In genomic region chr1:165696625-165697100, GRCh38 we compare ENCODE assay signal across 8 cellular contexts. TPM values are rescaled to one million over a fixed set of nuclear protein-coding genes. Genes with fewer than 3 reads are reported as not detected.
DNase-seq lines count a peak whose midpoint lies in the region; ATAC-seq, FAIRE-seq and TF ChIP-seq lines count a peak whose summit lies in the region.

No MANE protein-coding gene starts in this region.

- ATAC-seq in HG03520 (IDR thresholded peaks at IDR 0.05; ENCODE audit: unreplicated experiment) = no peak

- peaks cover 17% of the 10 kb centered on the region for H3K36me3 ChIP-seq in BLaER1
- H3K36me3 ChIP-seq in Karpas-422 (ENCODE audit: insufficient read depth, low read length) = peaks cover 10% of the 10 kb centered on the region
- no peaks in the 10 kb centered on the region for H3K36me3 ChIP-seq in keratinocyte (ENCODE audit: control insufficient read depth in 2 of 2, extremely low read depth in 1 of 2, insufficient read depth in 2 of 2, low read length in 2 of 2)
- H3K36me3 ChIP-seq in subcutaneous abdominal adipose tissue (ENCODE audit: control insufficient read depth in 5 of 5, insufficient read depth in 5 of 5, low read length in 5 of 5) = peaks cover 0 to 2% (median 0%) of the 10 kb centered on the region in 5 donors

- peaks cover 9% of the 10 kb centered on the region; the same call in 1 of the 2 replicates for H4K20me1 ChIP-seq in BLaER1
- H4K20me1 ChIP-seq in Karpas-422 (ENCODE audit: insufficient read depth, low read depth, low read length) = no peaks in the 10 kb centered on the region
- no peaks in the 10 kb centered on the region for H4K20me1 ChIP-seq in keratinocyte (ENCODE audit: control insufficient read depth, extremely low read depth, insufficient read depth, low read length)

- peaks cover 9% of the 10 kb centered on the region for H3K9me3 ChIP-seq in BLaER1
- H3K9me3 ChIP-seq in Karpas-422 (ENCODE audit: low read length) = no peaks in the 10 kb centered on the region
- H3K9me3 ChIP-seq in keratinocyte (ENCODE audit: control insufficient read depth, low read depth, low read length) = no peaks in the 10 kb centered on the region
- H3K9me3 ChIP-seq in subcutaneous abdominal adipose tissue (ENCODE audit: control insufficient read depth in 5 of 5, low read length in 5 of 5) = no peaks in the 10 kb centered on the region

- dilution Hi-C loops in keratinocyte (cut with MboI; ENCODE audit: extremely low pct_ligation_motif_present, low sequenced_read_pairs) = no loop called here

- DNase-seq in Karpas-422 (no peak), astrocyte of the cerebellum (ENCODE audit: low read depth) (peak; percentile 94), keratinocyte (ENCODE audit: low read depth, low spot score) (no peak), NCI-H1417 (lab: John Stamatoyannopoulos, UW) (no peak), GM19239 (ENCODE audit: insufficient read length, low spot score) (no peak)

- in situ Hi-C loops in astrocyte of the cerebellum (cut with HindIII; ENCODE audit: low sequenced_read_pairs) = no loop called here

- peak overlapping the region; percentile 74; the same call in 1 of the 2 replicates for H3K4me3 ChIP-seq in BLaER1
- H3K4me3 ChIP-seq in Karpas-422 (ENCODE audit: low read length) = peak overlapping the region; percentile 92
- H3K4me3 ChIP-seq in astrocyte of the cerebellum (ENCODE audit: low read depth, low read length) = peak overlapping the region; percentile 62
- peak overlapping the region; percentile 81 to 87 (median 85) for H3K4me3 ChIP-seq in keratinocyte (ENCODE audit: control insufficient read depth in 2 of 3, extremely low read depth in 1 of 3, insufficient read depth in 2 of 3, low read depth in 1 of 3, low read length in 3 of 3)
- peak overlapping the region; percentile 72 to 98 (median 87) for H3K4me3 ChIP-seq in subcutaneous abdominal adipose tissue (ENCODE audit: low read depth in 1 of 5, low read length in 5 of 5)

- no peak overlapping the region for H2AFZ ChIP-seq in Karpas-422 (ENCODE audit: low read length)
- H2AFZ ChIP-seq in keratinocyte (ENCODE audit: control insufficient read depth, low read length) = no peak overlapping the region

- H3K27me3 ChIP-seq in BLaER1 (no peaks in the 10 kb centered on the region), Karpas-422 (ENCODE audit: low read length) (no peaks in the 10 kb centered on the region), keratinocyte (ENCODE audit: control insufficient read depth, extremely low read depth, insufficient read depth, low read length) (no peaks in the 10 kb centered on the region), subcutaneous abdominal adipose tissue (ENCODE audit: control insufficient read depth in 5 of 5, insufficient read depth in 4 of 5, low read length in 5 of 5) (no peaks in the 10 kb centered on the region)

- peak overlapping the region; percentile 42 for H3K9ac ChIP-seq in BLaER1
- peak overlapping the region; percentile 89 for H3K9ac ChIP-seq in Karpas-422 (ENCODE audit: low read length)
- peak overlapping the region; percentile 13 for H3K9ac ChIP-seq in keratinocyte (ENCODE audit: control insufficient read depth, extremely low read depth, insufficient read depth, low read length)
- peak overlapping the region in 2 of 5 donors; percentile 80 to 88 for H3K9ac ChIP-seq in subcutaneous abdominal adipose tissue (ENCODE audit: low read length in 5 of 5)

- peaks cover 30% of the 10 kb centered on the region for H3K4me1 ChIP-seq in BLaER1
- peaks cover 16% of the 10 kb centered on the region for H3K4me1 ChIP-seq in Karpas-422 (ENCODE audit: low read length)
- peaks cover 16% of the 10 kb centered on the region for H3K4me1 ChIP-seq in keratinocyte (ENCODE audit: control insufficient read depth, extremely low read depth, insufficient read depth, low read length)
- peaks cover 0 to 29% (median 23%) of the 10 kb centered on the region in 5 donors for H3K4me1 ChIP-seq in subcutaneous abdominal adipose tissue (ENCODE audit: control insufficient read depth in 5 of 5, insufficient read depth in 5 of 5, low read length in 5 of 5)

- FAIRE-seq in keratinocyte (lab: Jason Lieb, UNC) = peak; percentile 23
- FAIRE-seq in GM19239 (lab: Jason Lieb, UNC) = no peak

- H3K27ac ChIP-seq in BLaER1 (no peak overlapping the region), Karpas-422 (ENCODE audit: low read length) (no peak overlapping the region), keratinocyte (ENCODE audit: control insufficient read depth, insufficient read depth, low read length) (peak overlapping the region; percentile 22), subcutaneous abdominal adipose tissue (ENCODE audit: low read depth, low read length) (peak overlapping the region; percentile 94)

- TF ChIP-seq CTCF in astrocyte of the cerebellum (IDR thresholded peaks at IDR 0.05; ENCODE audit: low read depth, low read length, missing control alignments) (no peak), keratinocyte (optimal IDR thresholded peaks at IDR 0.05 in 1 of 3, IDR thresholded peaks at IDR 0.05 in 1 of 3, conservative IDR thresholded peaks at IDR 0.05 in 1 of 3; ENCODE audit: extremely low read depth in 1 of 3, insufficient read depth in 2 of 3, low read length in 3 of 3) (no peak)

- H3K9me2 ChIP-seq in Karpas-422 (replicated peaks; ENCODE audit: insufficient read depth, low read length) = no peaks in the 10 kb centered on the region

- no peaks in the 10 kb centered on the region for H3K9me1 ChIP-seq in keratinocyte (ENCODE audit: control insufficient read depth, extremely low read depth, insufficient read depth, low read length)

- H3K79me2 ChIP-seq in Karpas-422 (ENCODE audit: low read length) (peaks cover 45% of the 10 kb centered on the region), keratinocyte (ENCODE audit: control insufficient read depth, insufficient read depth, low read length) (peaks cover 29% of the 10 kb centered on the region)

- H3K4me2 ChIP-seq in BLaER1 = peak overlapping the region; percentile 91
- H3K4me2 ChIP-seq in Karpas-422 (ENCODE audit: low read depth, low read length, poor library complexity, severe bottlenecking) = peak overlapping the region; percentile 100
- peak overlapping the region; percentile 83 for H3K4me2 ChIP-seq in keratinocyte (ENCODE audit: control insufficient read depth, extremely low read depth, insufficient read depth, low read depth, low read length)

RNA-seq across cellular contexts. Expression of gene ALDH9A1, which starts 1.7 kb away (rescaled TPM):
- total RNA-seq in Karpas-422 (2014; rRNA removed; shearing (Covaris generic); ENCODE audit: low replicate concordance) = 45.1 and 51.7 TPM in 2 replicates
- 52.8 to 77.4 TPM (median 75.2 TPM) in 3 replicates for polyA plus RNA-seq in keratinocyte
- 92.3 TPM for polyA plus RNA-seq in keratinocyte (2011; ENCODE audit: low read depth)
- 48.7 and 64.6 TPM in 2 replicates for polyA plus RNA-seq in keratinocyte (2011; cell fraction: cytosol; rRNA removed)
- polyA plus RNA-seq in keratinocyte (2011; cell fraction: nucleus; rRNA removed) = 37.4 and 58.6 TPM in 2 replicates
- 36.2 and 50.1 TPM in 2 replicates for polyA plus RNA-seq in keratinocyte (2012; ENCODE audit: low replicate concordance)
- 19.9 to 58.0 TPM (median 44.3 TPM) in 3 replicates for polyA minus RNA-seq in keratinocyte
- polyA minus RNA-seq in keratinocyte (2011; cell fraction: cytosol; rRNA and poly(A)+ RNA removed) = 40.9 TPM
- 13.1 and 22.5 TPM in 2 replicates for polyA minus RNA-seq in keratinocyte (2011; cell fraction: nucleus; rRNA and poly(A)+ RNA removed)

Comparison
In these comparisons a context has a peak if more than half of its experiments do, and no peak if none do; other contexts are left out.
1. H3K27ac ChIP-seq: peak in keratinocyte (single experiment) and subcutaneous abdominal adipose tissue (single experiment); none in BLaER1 (single experiment) and Karpas-422 (single experiment).
2. Peak in every context shown above with its lines, with median percentiles within 50 percentile points of each other: H3K4me2 ChIP-seq and H3K4me3 ChIP-seq.